In genomic region chr14:35122696-35123387, GRCh38 we compare ENCODE assay signal across 9 cellular contexts. TPM values are rescaled to one million over a fixed set of nuclear protein-coding genes. Genes with fewer than 3 reads are reported as not detected.
DNase-seq lines count a peak whose midpoint lies in the region; ATAC-seq, FAIRE-seq and TF ChIP-seq lines count a peak whose summit lies in the region.
"Had no signal": no experiment of that assay in that cellular context is flagged by ENCODE, and none has a peak within 500 bp of the region (broad histone marks: within the 10 kb centered on the region; RNA-seq: fewer than 3 reads in every experiment).

No MANE protein-coding gene starts in this region.

- H3K27ac Mint-ChIP-seq in CD8-positive, alpha-beta memory T cell, result peak overlapping the region; percentile 99 to 100 (median 100)

- H3K27ac ChIP-seq in CD8-positive, alpha-beta memory T cell (ENCODE audit: low read depth, low read length), result peak overlapping the region; percentile 99
- H3K27ac ChIP-seq in left lung (peak overlapping the region; percentile 97 to 98), substantia nigra (ENCODE audit: low read depth, low read length, poor library complexity, severe bottlenecking) (peak overlapping the region; percentile 98)

- H3K9me3 ChIP-seq in CD8-positive, alpha-beta memory T cell (ENCODE audit: low read length), result no peaks in the 10 kb centered on the region
- H3K9me3 ChIP-seq in left lung, result no peaks in the 10 kb centered on the region

- TF ChIP-seq CTCF in bronchial epithelial cell (IDR thresholded peaks at IDR 0.05; ENCODE audit: insufficient read depth, low read length, severe bottlenecking) (no peak), left lung (IDR thresholded peaks at IDR 0.05) (no peak)

- peak overlapping the region; percentile 95 for H3K4me3 ChIP-seq in CD8-positive, alpha-beta memory T cell (ENCODE audit: low read length)
- H3K4me3 ChIP-seq in bronchial epithelial cell (ENCODE audit: low read depth, low read length), result peak overlapping the region; percentile 75
- peak overlapping the region; percentile 74 to 78 for H3K4me3 ChIP-seq in left lung

- DNase-seq in CD8-positive, alpha-beta memory T cell, result no peak
- DNase-seq in NCI-H526 treated with DMSO at 0.1 percent for 48 hours (lab: John Stamatoyannopoulos, UW) (peak; percentile 46), bronchial epithelial cell (ENCODE audit: low read depth) (peak; percentile 62), left lung (no peak), substantia nigra (lab: John Stamatoyannopoulos, UW) (peak in 1 of 49 donors; percentile 3), EL (no peak)
- DNase-seq in activated CD4-positive, CD25-positive, alpha-beta regulatory T cell (lab: John Stamatoyannopoulos, UW), result no peak

- H3K4me1 ChIP-seq in CD8-positive, alpha-beta memory T cell (ENCODE audit: insufficient read depth, low read length), result peaks cover 48% of the 10 kb centered on the region
- H3K4me1 ChIP-seq in left lung, result peaks cover 10 to 67% of the 10 kb centered on the region in 2 donors

- POLR2A ChIA-PET in CD8-positive, alpha-beta memory T cell (lab: Charles Lee), result interaction anchor here (0.6 to 4.1 kb wide), 9 partner anchors 9 to 675 kb away, joined by 3 to 37 read pairs (median 5); partner anchors contain the start of genes FAM177A1, NFKBIA and SRP54

- H3K27me3 ChIP-seq in CD8-positive, alpha-beta memory T cell (ENCODE audit: insufficient read depth, low read length, poor library complexity, severe bottlenecking), result no peaks in the 10 kb centered on the region
- H3K27me3 ChIP-seq in bronchial epithelial cell (ENCODE audit: control insufficient read depth, insufficient read depth, low read length) (no peaks in the 10 kb centered on the region), left lung (no peaks in the 10 kb centered on the region)

- CTCF ChIA-PET in CD8-positive, alpha-beta memory T cell (lab: Charles Lee), result interaction anchor here (0.6 to 2.0 kb wide), 6 partner anchors 9 to 450 kb away, joined by 3 to 9 read pairs (median 3); partner anchors contain the start of gene NFKBIA

- no peaks in the 10 kb centered on the region for H3K9me3 Mint-ChIP-seq in CD8-positive, alpha-beta memory T cell

- peaks cover 0 to 4% of the 10 kb centered on the region in 2 donors for H3K27me3 Mint-ChIP-seq in CD8-positive, alpha-beta memory T cell

- no peak for FAIRE-seq in bronchial epithelial cell (lab: Jason Lieb, UNC)
- FAIRE-seq: TTC549 had no signal

- H3K4me1 Mint-ChIP-seq in CD8-positive, alpha-beta memory T cell, result peaks cover 62 to 90% (median 90%) of the 10 kb centered on the region in 3 donors

- intact Hi-C loops in left lung (cut with DNase I), result no loop called here

- ATAC-seq in GM21529 (IDR thresholded peaks at IDR 0.05; ENCODE audit: unreplicated experiment) (peak; percentile 0), left lung (peak; percentile 26)

- H3K36me3 ChIP-seq in CD8-positive, alpha-beta memory T cell (ENCODE audit: insufficient read depth, low read length), result no peaks in the 10 kb centered on the region
- H3K36me3 ChIP-seq in bronchial epithelial cell (ENCODE audit: control insufficient read depth, insufficient read depth, low read length), result peaks cover 1% of the 10 kb centered on the region
- peaks cover 0 to 29% of the 10 kb centered on the region in 2 donors for H3K36me3 ChIP-seq in left lung

- peak overlapping the region; percentile 95 to 99 (median 98) for H3K4me3 Mint-ChIP-seq in CD8-positive, alpha-beta memory T cell

- peaks cover 0 to 54% (median 17%) of the 10 kb centered on the region in 3 donors for H3K36me3 Mint-ChIP-seq in CD8-positive, alpha-beta memory T cell

RNA-seq across cellular contexts. Expression of gene PRORP, which starts 0.5 kb away (rescaled TPM):
- 10 to 100 TPM; 36.2 to 39.9 TPM for total RNA-seq in CD8-positive, alpha-beta memory T cell
- 59.2 TPM for polyA plus RNA-seq in CD8-positive, alpha-beta memory T cell
- total RNA-seq in bronchial epithelial cell, result 21.6 and 24.5 TPM in 2 replicates
- 10 to 100 TPM; 31.9 to 38.8 TPM for total RNA-seq in left lung

RNA-seq across cellular contexts. Expression of gene PPP2R3C, which starts 1.1 kb away (rescaled TPM):
- 10 to 100 TPM; 46.9 to 48.1 TPM for total RNA-seq in CD8-positive, alpha-beta memory T cell
- 78.6 TPM for polyA plus RNA-seq in CD8-positive, alpha-beta memory T cell
- total RNA-seq in bronchial epithelial cell (12.2 and 15.0 TPM in 2 replicates), left lung (10 to 100 TPM; 26.2 to 32.5 TPM)

Comparison
In these comparisons a context has a peak if more than half of its experiments do, and no peak if none do; other contexts are left out.
1. DNase-seq: peak in NCI-H526 treated with DMSO at 0.1 percent for 48 hours (single experiment) and bronchial epithelial cell (single experiment); none in CD8-positive, alpha-beta memory T cell (0 of 5), left lung (0 of 2), activated CD4-positive, CD25-positive, alpha-beta regulatory T cell (0 of 4) and EL (single experiment).
2. Peak in every context shown above with its lines, with median percentiles within 50 percentile points of each other: H3K27ac ChIP-seq and H3K4me3 ChIP-seq.